ENCODE assay signal across 1 cellular context in genomic region chr2:191580581-191580980, GRCh38.
TF ChIP-seq lines count a peak whose summit lies in the region.

No MANE protein-coding gene starts in this region.

TF ChIP-seq in SK-N-SH, 30 proteins besides CTCF, POLR2A, EP300 and RAD21 (continued from another document):
- TF ChIP-seq REST (IDR thresholded peaks at IDR 0.05; ENCODE audit: low read depth, low read length) (no peak), RFX5 (IDR thresholded peaks at IDR 0.05; ENCODE audit: low read length) (no peak), NFIC (IDR thresholded peaks at IDR 0.05; ENCODE audit: borderline replicate concordance) (no peak)
